ENCODE assay signal across 9 cellular contexts in the genomic region with DNA sequence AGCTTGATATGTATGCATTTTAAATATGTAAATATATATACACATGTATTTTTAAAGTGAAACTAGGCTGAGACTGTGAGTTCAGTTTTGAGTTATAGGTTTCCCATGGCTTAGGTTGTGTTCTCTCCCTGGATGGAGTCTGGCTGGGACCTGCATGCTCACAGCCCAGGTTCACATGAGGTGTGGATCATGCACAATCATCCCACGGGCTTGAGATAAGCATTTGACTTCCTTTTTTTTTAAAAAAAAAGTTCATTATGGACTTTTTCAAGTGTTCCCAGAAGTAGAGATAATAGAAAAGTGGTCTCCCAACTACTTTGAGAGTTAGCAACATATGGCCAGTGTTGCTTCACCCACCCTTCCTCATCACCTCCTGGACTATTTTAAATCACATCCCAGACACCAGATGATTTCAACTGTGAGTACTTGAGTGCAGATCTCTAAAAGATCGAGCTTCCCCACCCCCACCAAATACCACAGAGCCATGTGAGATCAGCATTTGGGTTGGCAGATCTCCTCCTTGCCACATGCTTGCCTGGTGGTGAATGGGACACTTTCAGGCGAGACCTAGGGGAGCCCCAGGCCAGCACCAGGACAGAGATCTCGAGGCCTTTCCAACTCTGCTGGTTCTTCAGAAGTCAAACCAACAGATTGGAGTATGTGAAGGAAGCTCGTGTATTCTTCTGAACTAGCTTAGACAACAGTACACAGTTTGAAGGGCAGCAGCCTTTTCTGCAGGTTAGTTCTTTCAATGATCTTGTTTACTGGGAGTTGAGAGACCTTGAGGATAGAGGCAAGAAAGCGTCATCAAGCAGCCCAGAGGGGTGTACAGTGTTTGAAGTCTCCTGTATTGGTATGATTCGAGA. TPM values are rescaled to one million over a fixed set of nuclear protein-coding genes. Genes with fewer than 3 reads are reported as not detected.
DNase-seq lines count a peak whose midpoint lies in the region; ATAC-seq and TF ChIP-seq lines count a peak whose summit lies in the region.
"Had no signal": no experiment of that assay in that cellular context is flagged by ENCODE, and none has a peak within 500 bp of the region (broad histone marks: within the 10 kb centered on the region; RNA-seq: fewer than 3 reads in every experiment).

No MANE protein-coding gene starts in this region.

- H3K27me3 ChIP-seq in heart left ventricle (no peaks in the 10 kb centered on the region), thyroid gland (no peaks in the 10 kb centered on the region)

- peak; percentile 10 for DNase-seq in activated T-cell treated with anti-CD3 and anti-CD28 coated beads, Interleukin-2, amount 50 U/mL, for 4 hours
- DNase-seq in activated T-cell treated with anti-CD3 and anti-CD28 coated beads for 4 hours (no peak), activated B cell treated with CpG ODN at 0.5 μM for 24 hours (no peak), heart left ventricle (no peak), thyroid gland (peak; percentile 49 to 61), NCI-H2171 treated with DMSO at 0.1 percent for 48 hours (lab: John Stamatoyannopoulos, UW) (no peak), globus pallidus (ENCODE audit: low spot score) (no peak)
- DNase-seq: C1 segment of cervical spinal cord had no signal

- H3K27ac ChIP-seq in heart left ventricle = peak overlapping the region in 5 of 12 donors; percentile 11 to 26 (median 21)
- no peak overlapping the region for H3K27ac ChIP-seq in thyroid gland

- 40 to 50% (median 43%) methylated on average over 7 of the region's 7 CpGs for WGBS in heart left ventricle, 4 donors
- WGBS in thyroid gland, 2 donors = 55 to 65% methylated on average over 7 of the region's 7 CpGs

- intact Hi-C loops in activated B cell treated with CpG ODN at 0.5 μM for 24 hours (cut with micrococcal nuclease) (loop anchor here (2.0 kb wide), 1 partner anchor 15 kb away; no protein-coding TSS in a partner anchor), heart left ventricle (cut with DNase I) (no loop called here), thyroid gland (cut with DNase I) (no loop called here)

- TF ChIP-seq CTCF in activated B cell treated with CpG ODN at 0.5 μM for 24 hours (IDR thresholded peaks at IDR 0.05) = no peak
- TF ChIP-seq CTCF in heart left ventricle (IDR thresholded peaks at IDR 0.05) = no peak
- TF ChIP-seq CTCF in thyroid gland (IDR thresholded peaks at IDR 0.05) = no peak

- no peaks in the 10 kb centered on the region for H3K9me3 ChIP-seq in heart left ventricle
- H3K9me3 ChIP-seq in thyroid gland = no peaks in the 10 kb centered on the region

- ATAC-seq in activated T-cell treated with anti-CD3 and anti-CD28 coated beads, Interleukin-2, amount 50 U/mL, for 4 hours = peak in 1 of 2 donors; percentile 23
- ATAC-seq in activated B cell treated with CpG ODN at 0.5 μM for 24 hours (ENCODE audit: low read depth) (no peak), heart left ventricle (peak in 3 of 4 donors; percentile 46 to 50 (median 49)), GM18498 (IDR thresholded peaks at IDR 0.05; ENCODE audit: unreplicated experiment) (no peak)

- POLR2A ChIA-PET in activated B cell treated with CpG ODN at 0.5 μM for 24 hours (lab: Charles Lee) = interaction anchor here (0.7 kb wide), 1 partner anchor 139 kb away, joined by 3 read pairs; no protein-coding TSS in a partner anchor

- H3K4me3 Mint-ChIP-seq in activated T-cell treated with anti-CD3 and anti-CD28 coated beads, Interleukin-2, amount 50 U/mL, for 4 hours = peak overlapping the region; percentile 47
- no peak overlapping the region for H3K4me3 Mint-ChIP-seq in activated B cell treated with CpG ODN at 0.5 μM for 24 hours

- H3K36me3 ChIP-seq in heart left ventricle (peaks cover 0 to 62% (median 30%) of the 10 kb centered on the region in 9 donors), thyroid gland (peaks cover 0 to 2% of the 10 kb centered on the region in 2 donors)

- peak overlapping the region; percentile 50 for H3K27ac Mint-ChIP-seq in activated B cell treated with CpG ODN at 0.5 μM for 24 hours

- no peaks in the 10 kb centered on the region for H3K27me3 Mint-ChIP-seq in activated T-cell treated with anti-CD3 and anti-CD28 coated beads, Interleukin-2, amount 50 U/mL, for 4 hours (ENCODE audit: low read depth)
- H3K27me3 Mint-ChIP-seq in activated B cell treated with CpG ODN at 0.5 μM for 24 hours = no peaks in the 10 kb centered on the region

- H3K4me1 ChIP-seq in heart left ventricle (peaks cover 2 to 71% (median 51%) of the 10 kb centered on the region in 12 donors), thyroid gland (peaks cover 13 to 25% of the 10 kb centered on the region in 2 donors)

- peaks cover 30% of the 10 kb centered on the region for H3K36me3 Mint-ChIP-seq in activated T-cell treated with anti-CD3 and anti-CD28 coated beads, Interleukin-2, amount 50 U/mL, for 4 hours (ENCODE audit: insufficient read depth)
- H3K36me3 Mint-ChIP-seq in activated B cell treated with CpG ODN at 0.5 μM for 24 hours (ENCODE audit: low read depth) = peaks cover 68% of the 10 kb centered on the region

- H3K4me3 ChIP-seq in heart left ventricle (no peak overlapping the region), thyroid gland (replicated peaks in 1 of 3) (no peak overlapping the region)

- H3K4me1 Mint-ChIP-seq in activated T-cell treated with anti-CD3 and anti-CD28 coated beads, Interleukin-2, amount 50 U/mL, for 4 hours (ENCODE audit: low read depth) = peaks cover 74% of the 10 kb centered on the region
- H3K4me1 Mint-ChIP-seq in activated B cell treated with CpG ODN at 0.5 μM for 24 hours = peaks cover 39% of the 10 kb centered on the region

- H3K9me3 Mint-ChIP-seq in activated T-cell treated with anti-CD3 and anti-CD28 coated beads, Interleukin-2, amount 50 U/mL, for 4 hours = no peaks in the 10 kb centered on the region
- no peaks in the 10 kb centered on the region for H3K9me3 Mint-ChIP-seq in activated B cell treated with CpG ODN at 0.5 μM for 24 hours

- TF ChIP-seq POLR2A in heart left ventricle (IDR thresholded peaks at IDR 0.05) (no peak), thyroid gland (IDR thresholded peaks at IDR 0.05) (no peak)

- CTCF ChIA-PET in activated B cell treated with CpG ODN at 0.5 μM for 24 hours (lab: Charles Lee) = no interaction called here

RNA-seq across cellular contexts. Expression of a gene that starts 15.9 kb away (rescaled TPM):
- 10 to 100 TPM; 83.2 to 90.5 (median 84.0) TPM for total RNA-seq in activated T-cell treated with anti-CD3 and anti-CD28 coated beads, Interleukin-2, amount 50 U/mL, for 4 hours
- total RNA-seq in activated B cell treated with CpG ODN at 0.5 μM for 24 hours (112 and 127 TPM in 2 replicates), heart left ventricle (10 to 100 TPM; 27.9 to 78.3 (median 43.0) TPM), thyroid gland (10 to 100 TPM; 33.6 to 65.1 (median 36.1) TPM)
- 10 to 100 TPM; 29.1 to 42.6 TPM for polyA plus RNA-seq in heart left ventricle

RNA-seq across cellular contexts. Expression of a gene that starts 27.8 kb away (rescaled TPM):
- 1 to 10 TPM; 4.6 to 5.8 (median 5.7) TPM for total RNA-seq in activated T-cell treated with anti-CD3 and anti-CD28 coated beads, Interleukin-2, amount 50 U/mL, for 4 hours
- 22.4 and 26.1 TPM in 2 replicates for total RNA-seq in activated B cell treated with CpG ODN at 0.5 μM for 24 hours
- total RNA-seq in heart left ventricle = 10 to 100 TPM; 10.2 to 23.6 (median 17.1) TPM
- polyA plus RNA-seq in heart left ventricle = 10 to 100 TPM; 11.3 to 14.3 TPM
- 10 to 100 TPM; 38.0 to 76.9 (median 61.0) TPM for total RNA-seq in thyroid gland

Comparison
In these comparisons a context has a peak if more than half of its experiments do, and no peak if none do; other contexts are left out.
1. DNase-seq: peak in activated T-cell treated with anti-CD3 and anti-CD28 coated beads, Interleukin-2, amount 50 U/mL, for 4 hours (single experiment) and thyroid gland (2 of 2); none in activated T-cell treated with anti-CD3 and anti-CD28 coated beads for 4 hours (single experiment), activated B cell treated with CpG ODN at 0.5 μM for 24 hours (single experiment), heart left ventricle (0 of 5), NCI-H2171 treated with DMSO at 0.1 percent for 48 hours (single experiment) and globus pallidus (single experiment).
2. ATAC-seq: peak in heart left ventricle (3 of 4); none in activated B cell treated with CpG ODN at 0.5 μM for 24 hours (single experiment) and GM18498 (single experiment).